ENCODE assay signal across 25 cellular contexts in the genomic region with DNA sequence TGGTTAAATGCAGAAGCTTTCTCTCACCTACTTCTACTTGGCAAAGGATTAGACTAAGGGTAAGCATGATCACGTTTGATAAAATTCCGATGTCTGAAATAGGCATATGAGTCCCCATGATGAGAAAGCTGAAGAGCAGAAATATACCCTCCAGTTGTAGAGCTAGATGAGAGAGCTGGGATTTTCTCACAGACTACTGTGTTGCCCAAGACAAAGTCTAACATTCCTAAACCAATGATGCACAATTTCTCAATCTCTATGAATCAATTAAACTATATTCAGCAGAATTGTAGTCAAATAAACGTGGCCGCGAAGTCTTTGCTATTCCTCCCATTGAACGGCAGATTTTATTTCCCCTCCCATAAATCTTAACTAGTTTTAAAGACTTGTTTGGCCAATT.
"Had no signal": no experiment of that assay in that cellular context is flagged by ENCODE, and none has a peak within 500 bp of the region (broad histone marks: within the 10 kb centered on the region; RNA-seq: fewer than 3 reads in every experiment).

No MANE protein-coding gene starts in this region.

- H3K4me3 Mint-ChIP-seq: activated CD4-positive, alpha-beta T cell treated with anti-CD3 and anti-CD28 coated beads, Interleukin-2, amount 10 ng/mL, durations not matched to agents 7 days and 5 days; activated naive CD4-positive, alpha-beta T cell treated with anti-CD3 and anti-CD28 coated beads for 36 hours; activated T-cell treated with anti-CD3 and anti-CD28 coated beads, Interleukin-2, amount 50 U/mL, for 4 hours; brain; central memory CD8-positive, alpha-beta T cell; memory B cell; neural crest cell had no signal

- H3K36me3 ChIP-seq: esophagus muscularis mucosa, left ventricle myocardium inferior, prostate gland, right atrium auricular region, stomach, vagina had no signal

- H3K27ac Mint-ChIP-seq: activated CD4-positive, alpha-beta T cell treated with anti-CD3 and anti-CD28 coated beads, Interleukin-2, amount 10 ng/mL, durations not matched to agents 7 days and 5 days; activated naive CD4-positive, alpha-beta T cell treated with anti-CD3 and anti-CD28 coated beads for 36 hours; brain; memory B cell had no signal

- H3K9me3 ChIP-seq: esophagus muscularis mucosa, left ventricle myocardium inferior, prostate gland, right atrium auricular region, stomach, vagina had no signal

- H3K4me3 ChIP-seq: coronary artery, esophagus muscularis mucosa, left ventricle myocardium inferior, prostate gland, right atrium auricular region, stomach, vagina had no signal

- H3K4me1 ChIP-seq: esophagus muscularis mucosa, left ventricle myocardium inferior, prostate gland, right atrium auricular region, stomach, vagina had no signal

- H3K4me1 Mint-ChIP-seq: activated CD4-positive, alpha-beta T cell treated with anti-CD3 and anti-CD28 coated beads, Interleukin-2, amount 10 ng/mL, durations not matched to agents 7 days and 5 days; brain; central memory CD8-positive, alpha-beta T cell; memory B cell; neural crest cell had no signal

- H3K36me3 Mint-ChIP-seq: brain, memory B cell had no signal

- H3K27me3 Mint-ChIP-seq: activated CD4-positive, alpha-beta T cell treated with anti-CD3 and anti-CD28 coated beads, Interleukin-2, amount 10 ng/mL, durations not matched to agents 7 days and 5 days; brain; central memory CD8-positive, alpha-beta T cell; memory B cell had no signal

- ATAC-seq: activated T-cell treated with anti-CD3 and anti-CD28 coated beads, Interleukin-2, amount 50 U/mL, for 4 hours had no signal

- H3K27ac ChIP-seq: coronary artery, esophagus muscularis mucosa, left ventricle myocardium inferior, prostate gland, right atrium auricular region, stomach, vagina had no signal

- DNase-seq: activated CD4-positive, alpha-beta T cell treated with anti-CD3 and anti-CD28 coated beads, Interleukin-2, amount 10 ng/mL, durations not matched to agents 7 days and 5 days; activated CD8-positive, alpha-beta memory T cell treated with anti-CD3 and anti-CD28 coated beads, Interleukin-2, amount 50 U/mL, for 4 hours; activated naive CD4-positive, alpha-beta T cell treated with anti-CD3 and anti-CD28 coated beads for 36 hours; activated T-cell treated with anti-CD3 and anti-CD28 coated beads, Interleukin-2, amount 50 U/mL, for 4 hours; anterior cingulate cortex; foreskin melanocyte; head of caudate nucleus; kidney glomerular epithelial cell; left ventricle myocardium inferior; small intestine; stimulated activated CD4-positive, alpha-beta T cell treated with anti-CD3 and anti-CD28 coated beads, Interleukin-15, amount 100 ng/mL, for 24 hours; stimulated activated CD4-positive, alpha-beta T cell treated with anti-CD3 and anti-CD28 coated beads, Interleukin-2, amount 100 ng/mL, for 48 hours; stomach; T-helper 1 cell; T1000; trophoblast cell had no signal

- H3K9me3 Mint-ChIP-seq: activated CD4-positive, alpha-beta T cell treated with anti-CD3 and anti-CD28 coated beads, Interleukin-2, amount 10 ng/mL, durations not matched to agents 7 days and 5 days; activated naive CD4-positive, alpha-beta T cell treated with anti-CD3 and anti-CD28 coated beads for 36 hours; brain; memory B cell; neural crest cell had no signal

- H3K27me3 ChIP-seq: esophagus muscularis mucosa, right atrium auricular region, stomach, vagina had no signal
